ENCODE assay signal across 1 cellular context in the genomic region with DNA sequence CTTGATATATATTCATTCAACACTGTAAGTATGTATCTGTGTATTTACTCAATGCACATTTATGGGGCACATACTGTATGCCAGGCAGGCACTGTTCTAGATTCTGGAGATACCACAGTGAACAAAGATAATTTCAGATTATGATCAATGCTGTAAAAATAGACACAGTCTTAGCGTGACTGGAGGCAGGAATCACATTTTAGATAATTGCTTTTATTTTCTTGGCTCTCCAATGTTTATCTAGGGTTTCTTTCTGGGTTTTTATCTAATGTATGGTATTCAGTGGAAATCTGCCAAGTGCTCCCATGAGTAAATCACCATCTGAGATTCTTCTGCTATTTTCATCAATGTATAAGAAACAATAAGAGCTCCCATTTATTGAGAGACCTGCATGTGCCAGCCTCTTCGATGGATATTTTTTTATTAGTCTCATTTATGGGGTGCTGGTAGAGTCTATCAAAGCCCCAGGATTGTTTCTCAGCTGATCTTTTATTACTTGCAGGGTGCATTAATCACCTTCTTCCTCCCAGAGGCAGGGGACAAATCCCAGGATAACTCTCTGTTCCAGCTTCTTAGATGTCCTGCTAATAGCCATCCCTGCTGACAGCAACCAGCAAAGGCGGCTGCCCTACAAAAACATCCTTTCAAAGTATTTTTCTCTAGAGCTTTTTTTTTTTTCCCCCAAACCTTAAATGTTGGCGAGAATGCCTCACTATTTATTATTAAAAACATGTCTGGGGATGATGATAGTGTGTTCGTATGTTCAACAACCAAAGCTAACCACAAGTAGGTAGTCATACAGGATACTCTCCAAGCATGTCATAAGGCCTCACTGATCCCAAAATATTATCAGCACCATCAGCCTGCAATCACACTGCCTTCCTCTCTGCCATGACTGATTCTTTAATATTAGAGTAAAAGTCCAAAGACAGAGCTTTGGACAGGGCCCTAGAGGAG.
TF ChIP-seq lines count a peak whose summit lies in the region.

No MANE protein-coding gene starts in this region.

TF ChIP-seq in SK-N-SH, 30 proteins besides CTCF, POLR2A, EP300 and RAD21 (continued from another document):
- no peak for TF ChIP-seq SIN3A (IDR thresholded peaks at IDR 0.05; ENCODE audit: borderline replicate concordance, low read depth, low read length)
- TF ChIP-seq TAF1 (IDR thresholded peaks at IDR 0.05; ENCODE audit: borderline replicate concordance, low read depth, low read length) = no peak
- TF ChIP-seq FOXM1 (IDR thresholded peaks at IDR 0.05; ENCODE audit: low read depth) = peak; percentile 72
- TF ChIP-seq, protein P1, sequence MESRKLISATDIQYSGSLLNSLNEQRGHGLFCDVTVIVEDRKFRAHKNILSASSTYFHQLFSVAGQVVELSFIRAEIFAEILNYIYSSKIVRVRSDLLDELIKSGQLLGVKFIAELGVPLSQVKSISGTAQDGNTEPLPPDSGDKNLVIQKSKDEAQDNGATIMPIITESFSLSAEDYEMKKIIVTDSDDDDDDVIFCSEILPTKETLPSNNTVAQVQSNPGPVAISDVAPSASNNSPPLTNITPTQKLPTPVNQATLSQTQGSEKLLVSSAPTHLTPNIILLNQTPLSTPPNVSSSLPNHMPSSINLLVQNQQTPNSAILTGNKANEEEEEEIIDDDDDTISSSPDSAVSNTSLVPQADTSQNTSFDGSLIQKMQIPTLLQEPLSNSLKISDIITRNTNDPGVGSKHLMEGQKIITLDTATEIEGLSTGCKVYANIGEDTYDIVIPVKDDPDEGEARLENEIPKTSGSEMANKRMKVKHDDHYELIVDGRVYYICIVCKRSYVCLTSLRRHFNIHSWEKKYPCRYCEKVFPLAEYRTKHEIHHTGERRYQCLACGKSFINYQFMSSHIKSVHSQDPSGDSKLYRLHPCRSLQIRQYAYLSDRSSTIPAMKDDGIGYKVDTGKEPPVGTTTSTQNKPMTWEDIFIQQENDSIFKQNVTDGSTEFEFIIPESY (IDR thresholded peaks at IDR 0.05; ENCODE audit: borderline replicate concordance, low read depth) = no peak
- TF ChIP-seq SMC3 (IDR thresholded peaks at IDR 0.05; ENCODE audit: low read depth, low read length) = no peak
- peak; percentile 91 for TF ChIP-seq NFIC (IDR thresholded peaks at IDR 0.05; ENCODE audit: borderline replicate concordance)
- TF ChIP-seq, protein P2, sequence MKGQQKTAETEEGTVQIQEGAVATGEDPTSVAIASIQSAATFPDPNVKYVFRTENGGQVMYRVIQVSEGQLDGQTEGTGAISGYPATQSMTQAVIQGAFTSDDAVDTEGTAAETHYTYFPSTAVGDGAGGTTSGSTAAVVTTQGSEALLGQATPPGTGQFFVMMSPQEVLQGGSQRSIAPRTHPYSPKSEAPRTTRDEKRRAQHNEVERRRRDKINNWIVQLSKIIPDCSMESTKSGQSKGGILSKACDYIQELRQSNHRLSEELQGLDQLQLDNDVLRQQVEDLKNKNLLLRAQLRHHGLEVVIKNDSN (IDR thresholded peaks at IDR 0.05; ENCODE audit: borderline replicate concordance, low read depth) = no peak
- TF ChIP-seq YY1 (IDR thresholded peaks at IDR 0.05; ENCODE audit: low read depth) = no peak
- TF ChIP-seq POLR2AphosphoS5 (IDR thresholded peaks at IDR 0.05; ENCODE audit: low read depth, low read length) = peak; percentile 36; the same call in 1 of the 2 replicates
- TF ChIP-seq, protein P3, sequence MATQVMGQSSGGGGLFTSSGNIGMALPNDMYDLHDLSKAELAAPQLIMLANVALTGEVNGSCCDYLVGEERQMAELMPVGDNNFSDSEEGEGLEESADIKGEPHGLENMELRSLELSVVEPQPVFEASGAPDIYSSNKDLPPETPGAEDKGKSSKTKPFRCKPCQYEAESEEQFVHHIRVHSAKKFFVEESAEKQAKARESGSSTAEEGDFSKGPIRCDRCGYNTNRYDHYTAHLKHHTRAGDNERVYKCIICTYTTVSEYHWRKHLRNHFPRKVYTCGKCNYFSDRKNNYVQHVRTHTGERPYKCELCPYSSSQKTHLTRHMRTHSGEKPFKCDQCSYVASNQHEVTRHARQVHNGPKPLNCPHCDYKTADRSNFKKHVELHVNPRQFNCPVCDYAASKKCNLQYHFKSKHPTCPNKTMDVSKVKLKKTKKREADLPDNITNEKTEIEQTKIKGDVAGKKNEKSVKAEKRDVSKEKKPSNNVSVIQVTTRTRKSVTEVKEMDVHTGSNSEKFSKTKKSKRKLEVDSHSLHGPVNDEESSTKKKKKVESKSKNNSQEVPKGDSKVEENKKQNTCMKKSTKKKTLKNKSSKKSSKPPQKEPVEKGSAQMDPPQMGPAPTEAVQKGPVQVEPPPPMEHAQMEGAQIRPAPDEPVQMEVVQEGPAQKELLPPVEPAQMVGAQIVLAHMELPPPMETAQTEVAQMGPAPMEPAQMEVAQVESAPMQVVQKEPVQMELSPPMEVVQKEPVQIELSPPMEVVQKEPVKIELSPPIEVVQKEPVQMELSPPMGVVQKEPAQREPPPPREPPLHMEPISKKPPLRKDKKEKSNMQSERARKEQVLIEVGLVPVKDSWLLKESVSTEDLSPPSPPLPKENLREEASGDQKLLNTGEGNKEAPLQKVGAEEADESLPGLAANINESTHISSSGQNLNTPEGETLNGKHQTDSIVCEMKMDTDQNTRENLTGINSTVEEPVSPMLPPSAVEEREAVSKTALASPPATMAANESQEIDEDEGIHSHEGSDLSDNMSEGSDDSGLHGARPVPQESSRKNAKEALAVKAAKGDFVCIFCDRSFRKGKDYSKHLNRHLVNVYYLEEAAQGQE (IDR thresholded peaks at IDR 0.05; ENCODE audit: low read depth, low read length) = no peak
- TF ChIP-seq TCF12 (IDR thresholded peaks at IDR 0.05) = peak; percentile 83
- no peak for TF ChIP-seq RFX5 (IDR thresholded peaks at IDR 0.05; ENCODE audit: low read length)
- no peak for TF ChIP-seq ELF1 (IDR thresholded peaks at IDR 0.05)
- 0 out of 2 replicates have a peak, but pooled peaks have one; percentile 21 for TF ChIP-seq MXI1 (IDR thresholded peaks at IDR 0.05; ENCODE audit: low read depth, low read length)
- peak; percentile 78 for TF ChIP-seq TEAD4 (IDR thresholded peaks at IDR 0.05; ENCODE audit: borderline replicate concordance, insufficient read depth)
- TF ChIP-seq, protein P4, sequence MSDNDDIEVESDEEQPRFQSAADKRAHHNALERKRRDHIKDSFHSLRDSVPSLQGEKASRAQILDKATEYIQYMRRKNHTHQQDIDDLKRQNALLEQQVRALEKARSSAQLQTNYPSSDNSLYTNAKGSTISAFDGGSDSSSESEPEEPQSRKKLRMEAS (IDR thresholded peaks at IDR 0.05; ENCODE audit: low read depth) = no peak
- TF ChIP-seq JUND (IDR thresholded peaks at IDR 0.05) = peak; percentile 61
- TF ChIP-seq FOSL2 (IDR thresholded peaks at IDR 0.05; ENCODE audit: borderline replicate concordance, low read depth) = no peak; the same call in 1 of the 2 replicates
- TF ChIP-seq GATA2 (CRISPR knock-in tag; IDR thresholded peaks at IDR 0.05) = peak; percentile 84
- peak; percentile 43; the same call in 1 of the 2 replicates for TF ChIP-seq RCOR1 (IDR thresholded peaks at IDR 0.05; ENCODE audit: low read length)
- TF ChIP-seq GABPA (IDR thresholded peaks at IDR 0.05; ENCODE audit: low read depth) = no peak
- TF ChIP-seq MEF2A (IDR thresholded peaks at IDR 0.05; ENCODE audit: borderline replicate concordance, low read depth) = peak; percentile 87
- TF ChIP-seq NRF1 (IDR thresholded peaks at IDR 0.05; ENCODE audit: low read depth, low read length) = no peak
